12 cellular contexts compared by ENCODE assay signal in genomic region chr6:34195726-34196115, GRCh38. TPM values are rescaled to one million over a fixed set of nuclear protein-coding genes. Genes with fewer than 3 reads are reported as not detected.
DNase-seq lines count a peak whose midpoint lies in the region; ATAC-seq and TF ChIP-seq lines count a peak whose summit lies in the region.
"Had no signal": no experiment of that assay in that cellular context is flagged by ENCODE, and none has a peak within 500 bp of the region (broad histone marks: within the 10 kb centered on the region; RNA-seq: fewer than 3 reads in every experiment).

No MANE protein-coding gene starts in this region.

- in situ Hi-C loops in brain microvascular endothelial cell (cut with HindIII; ENCODE audit: low pct_ligation_motif_present, low sequenced_read_pairs), result no loop called here

- ATAC-seq in Right ventricle myocardium inferior (no peak), HG03095 (IDR thresholded peaks at IDR 0.05; ENCODE audit: unreplicated experiment) (no peak), HG03432 (IDR thresholded peaks at IDR 0.05; ENCODE audit: unreplicated experiment) (no peak)

- intact Hi-C loops in left ventricle myocardium inferior (cut with micrococcal nuclease) (loop anchor here (5.0 to 10.0 kb wide), 2 partner anchors 42 to 219 kb away; partner anchors contain the start of gene HMGA1), Right ventricle myocardium inferior (cut with DNase I) (loop anchor here (1.0 to 10.0 kb wide), 4 partner anchors 43 to 409 kb away; partner anchors contain the start of gene SMIM29)

- no peak for DNase-seq in left ventricle myocardium inferior
- no peak for DNase-seq in Right ventricle myocardium inferior (ENCODE audit: missing footprints)
- no peak for DNase-seq in brain microvascular endothelial cell
- DNase-seq in hypothalamus (lab: John Stamatoyannopoulos, UW), result no peak
- DNase-seq in NCI-H1930 (lab: John Stamatoyannopoulos, UW), result no peak
- DNase-seq: SIG-M5 had no signal

- H3K36me3 ChIP-seq in left ventricle myocardium inferior (no peaks in the 10 kb centered on the region), brain microvascular endothelial cell (replicated peaks) (no peaks in the 10 kb centered on the region), muscle layer of duodenum (ENCODE audit: control insufficient read depth in 1 of 2, insufficient read depth in 2 of 2, low read length in 2 of 2) (no peaks in the 10 kb centered on the region)
- H3K36me3 ChIP-seq: spleen had no signal

- H3K4me3 ChIP-seq in left ventricle myocardium inferior, result peak overlapping the region; percentile 72
- H3K4me3 ChIP-seq in brain microvascular endothelial cell (ENCODE audit: low read depth, low read length), result peak overlapping the region; percentile 27
- H3K4me3 ChIP-seq in muscle layer of duodenum (ENCODE audit: low read depth in 1 of 2, low read length in 2 of 2), result peak overlapping the region; percentile 60 to 63

- H3K27ac ChIP-seq in left ventricle myocardium inferior (replicated peaks) (no peak overlapping the region), brain microvascular endothelial cell (no peak overlapping the region), muscle layer of duodenum (ENCODE audit: low read length) (no peak overlapping the region)

- no peaks in the 10 kb centered on the region for H3K27me3 ChIP-seq in left ventricle myocardium inferior (ENCODE audit: low read depth)
- H3K27me3 ChIP-seq in brain microvascular endothelial cell (replicated peaks), result no peaks in the 10 kb centered on the region
- no peaks in the 10 kb centered on the region for H3K27me3 ChIP-seq in muscle layer of duodenum (ENCODE audit: low read depth, low read length)

- peaks cover 9% of the 10 kb centered on the region for H3K4me1 ChIP-seq in left ventricle myocardium inferior
- peaks cover 0 to 10% of the 10 kb centered on the region in 2 donors for H3K4me1 ChIP-seq in muscle layer of duodenum (ENCODE audit: control insufficient read depth in 1 of 2, insufficient read depth in 2 of 2, low read length in 2 of 2)

- no peaks in the 10 kb centered on the region for H3K9me3 ChIP-seq in left ventricle myocardium inferior (replicated peaks)
- no peaks in the 10 kb centered on the region for H3K9me3 ChIP-seq in muscle layer of duodenum (ENCODE audit: control insufficient read depth in 1 of 2, low read length in 2 of 2)
- H3K9me3 ChIP-seq: spleen had no signal

- no peak for TF ChIP-seq CTCF in left ventricle myocardium inferior (IDR thresholded peaks at IDR 0.05; ENCODE audit: borderline replicate concordance)
- no peak for TF ChIP-seq CTCF in brain microvascular endothelial cell (IDR thresholded peaks at IDR 0.05; ENCODE audit: low read depth, low read length, missing control alignments)

RNA-seq across cellular contexts. Expression of gene HMGA1, which starts 41.0 kb away (rescaled TPM):
- total RNA-seq in left ventricle myocardium inferior, result 46.7 TPM
- 44.4 TPM for total RNA-seq in Right ventricle myocardium inferior

RNA-seq across cellular contexts. Expression of gene GRM4, which starts 49.8 kb away (rescaled TPM):
- total RNA-seq in left ventricle myocardium inferior (not detected), Right ventricle myocardium inferior (not detected)
- total RNA-seq: dermis blood vessel endothelial cell, left cardiac atrium had no signal

RNA-seq across cellular contexts. Expression of gene SMIM29, which starts 53.1 kb away (rescaled TPM):
- 27.1 TPM for total RNA-seq in left ventricle myocardium inferior
- 20.7 TPM for total RNA-seq in Right ventricle myocardium inferior
